In genomic region chr3:138974467-138974866, GRCh38 we compare ENCODE assay signal across 20 cellular contexts. TPM values are rescaled to one million over a fixed set of nuclear protein-coding genes. Genes with fewer than 3 reads are reported as not detected.
A peak's percentile ranks its signal among the peaks of the same experiment; 100 is the strongest.
DNase-seq lines count a peak whose midpoint lies in the region; ATAC-seq and TF ChIP-seq lines count a peak whose summit lies in the region.
"Had no signal": no experiment of that assay in that cellular context is flagged by ENCODE, and none has a peak within 500 bp of the region (broad histone marks: within the 10 kb centered on the region; RNA-seq: fewer than 3 reads in every experiment).

No MANE protein-coding gene starts in this region.

- H4K20me1 ChIP-seq in neural progenitor cell (ENCODE audit: low read depth), result no peaks in the 10 kb centered on the region

- no peak overlapping the region for H3K9ac ChIP-seq in neural progenitor cell

- peak overlapping the region; percentile 6 for H3K4me2 ChIP-seq in neural progenitor cell

- no peak overlapping the region for H3K4me3 Mint-ChIP-seq in neural progenitor cell
- no peak overlapping the region for H3K4me3 Mint-ChIP-seq in activated CD8-positive, alpha-beta memory T cell treated with anti-CD3 and anti-CD28 coated beads, Interleukin-2, amount 10 ng/mL, durations not matched to agents 7 days and 5 days
- H3K4me3 Mint-ChIP-seq: mesothelial cell of epicardium, nephron progenitor cell had no signal

- H3K27me3 ChIP-seq in neural progenitor cell, result peaks cover 17% of the 10 kb centered on the region

- no peaks in the 10 kb centered on the region for H3K36me3 Mint-ChIP-seq in neural progenitor cell
- no peaks in the 10 kb centered on the region for H3K36me3 Mint-ChIP-seq in activated CD8-positive, alpha-beta memory T cell treated with anti-CD3 and anti-CD28 coated beads, Interleukin-2, amount 10 ng/mL, durations not matched to agents 7 days and 5 days
- H3K36me3 Mint-ChIP-seq: mesothelial cell of epicardium had no signal

- H3K4me3 ChIP-seq in cardiac fibroblast (replicated peaks in 1 of 2; ENCODE audit: low read depth in 2 of 2, low read length in 2 of 2) (no peak overlapping the region), neural progenitor cell (no peak overlapping the region)
- H3K4me3 ChIP-seq: psoas muscle, thoracic aorta had no signal

- ATAC-seq in SK-N-SH treated with all-trans-retinoic acid at 6 μM for 48 hours (no peak), GM21529 (IDR thresholded peaks at IDR 0.05; ENCODE audit: unreplicated experiment) (no peak)
- no peak for ATAC-seq in activated CD8-positive, alpha-beta memory T cell treated with anti-CD3 and anti-CD28 coated beads, Interleukin-2, amount 10 ng/mL, durations not matched to agents 7 days and 5 days
- ATAC-seq: psoas muscle had no signal

- H3K9me3 Mint-ChIP-seq in neural progenitor cell, result no peaks in the 10 kb centered on the region
- H3K9me3 Mint-ChIP-seq in activated CD8-positive, alpha-beta memory T cell treated with anti-CD3 and anti-CD28 coated beads, Interleukin-2, amount 10 ng/mL, durations not matched to agents 7 days and 5 days (ENCODE audit: low read depth), result no peaks in the 10 kb centered on the region
- H3K9me3 Mint-ChIP-seq: mesothelial cell of epicardium, nephron progenitor cell had no signal

- no peaks in the 10 kb centered on the region for H3K36me3 ChIP-seq in neural progenitor cell
- H3K36me3 ChIP-seq: thoracic aorta had no signal

- TF ChIP-seq CTCF in cardiac fibroblast (IDR thresholded peaks at IDR 0.05; ENCODE audit: low read depth, low read length), result no peak
- no peak for TF ChIP-seq CTCF in neural progenitor cell (IDR thresholded peaks at IDR 0.05)

- H3F3A ChIP-seq in neural progenitor cell (ENCODE audit: low read depth), result no peaks in the 10 kb centered on the region

- H3K27ac Mint-ChIP-seq in neural progenitor cell, result no peak overlapping the region
- no peak overlapping the region for H3K27ac Mint-ChIP-seq in activated CD8-positive, alpha-beta memory T cell treated with anti-CD3 and anti-CD28 coated beads, Interleukin-2, amount 10 ng/mL, durations not matched to agents 7 days and 5 days
- H3K27ac Mint-ChIP-seq: mesothelial cell of epicardium, nephron progenitor cell had no signal

- CTCF ChIA-PET in activated CD8-positive, alpha-beta memory T cell treated with anti-CD3 and anti-CD28 coated beads, Interleukin-2, amount 10 ng/mL, durations not matched to agents 7 days and 5 days (lab: Charles Lee), result interaction anchor here (1.6 kb wide), 1 partner anchor 51 kb away, joined by 3 read pairs; no protein-coding TSS in a partner anchor

- no peak overlapping the region for H2AFZ ChIP-seq in neural progenitor cell (replicated peaks)

- peak; percentile 72 for DNase-seq in HCEC 1CT
- peak; percentile 21 for DNase-seq in MV-4-11 (lab: John Stamatoyannopoulos, UW)
- DNase-seq in cardiac fibroblast (ENCODE audit: low read depth in 2 of 2), result peak; percentile 21 to 52
- no peak for DNase-seq in neural progenitor cell (ENCODE audit: low spot score)
- DNase-seq in activated CD8-positive, alpha-beta memory T cell treated with anti-CD3 and anti-CD28 coated beads, Interleukin-2, amount 10 ng/mL, durations not matched to agents 7 days and 5 days, result no peak
- DNase-seq: activated effector memory CD4-positive, alpha-beta T cell treated with Interleukin-2 at 50 U/mL for 16 hours; C1 segment of cervical spinal cord; effector CD8-positive, alpha-beta T cell; kidney glomerular epithelial cell; NCI-H1105 treated with DMSO at 0.1 percent for 48 hours; NCI-H69; nephron progenitor cell; psoas muscle had no signal

- H3K79me2 ChIP-seq in neural progenitor cell (ENCODE audit: low read depth), result no peaks in the 10 kb centered on the region

- H3K4me1 ChIP-seq in neural progenitor cell, result peaks cover 11% of the 10 kb centered on the region
- H3K4me1 ChIP-seq: psoas muscle had no signal

- peaks cover 8% of the 10 kb centered on the region for H3K27me3 Mint-ChIP-seq in neural progenitor cell (ENCODE audit: insufficient read depth, low read depth)
- H3K27me3 Mint-ChIP-seq in activated CD8-positive, alpha-beta memory T cell treated with anti-CD3 and anti-CD28 coated beads, Interleukin-2, amount 10 ng/mL, durations not matched to agents 7 days and 5 days, result peaks cover 13% of the 10 kb centered on the region

- no peak overlapping the region for H3K27ac ChIP-seq in neural progenitor cell
- H3K27ac ChIP-seq: psoas muscle, thoracic aorta had no signal

- H3K9me3 ChIP-seq in neural progenitor cell (ENCODE audit: low read depth), result no peaks in the 10 kb centered on the region
- H3K9me3 ChIP-seq: psoas muscle, thoracic aorta had no signal

- peaks cover 5% of the 10 kb centered on the region for H3K4me1 Mint-ChIP-seq in neural progenitor cell
- no peaks in the 10 kb centered on the region for H3K4me1 Mint-ChIP-seq in activated CD8-positive, alpha-beta memory T cell treated with anti-CD3 and anti-CD28 coated beads, Interleukin-2, amount 10 ng/mL, durations not matched to agents 7 days and 5 days
- H3K4me1 Mint-ChIP-seq: mesothelial cell of epicardium had no signal

TF ChIP-seq in SK-N-SH treated with all-trans-retinoic acid at 6 μM for 48 hours, 23 proteins besides CTCF, POLR2A, EP300 and RAD21:
- no peak for TF ChIP-seq ZFP30 (CRISPR knock-in tag; IDR thresholded peaks at IDR 0.05)
- TF ChIP-seq ZFP3 (CRISPR knock-in tag; IDR thresholded peaks at IDR 0.05), result no peak

RNA-seq across cellular contexts. Expression of gene FOXL2NB, which starts 27.4 kb away (rescaled TPM):
- 0.09 TPM in 1 of 2 replicates, not detected in the other for total RNA-seq in neural progenitor cell (ENCODE audit: low replicate concordance)
- not detected for total RNA-seq in activated CD8-positive, alpha-beta memory T cell treated with anti-CD3 and anti-CD28 coated beads, Interleukin-2, amount 10 ng/mL, durations not matched to agents 7 days and 5 days
- total RNA-seq: fibroblast of lung, mesothelial cell of epicardium, OCI-LY7, SK-MEL-5, thoracic aorta had no signal

RNA-seq across cellular contexts. Expression of gene FOXL2, which starts 27.5 kb away (rescaled TPM):
- total RNA-seq in neural progenitor cell (ENCODE audit: low replicate concordance), result not detected in 2 replicates
- under 1 TPM in 1 of 2 experiments, not detected in 1; 0.14 TPM for total RNA-seq in activated CD8-positive, alpha-beta memory T cell treated with anti-CD3 and anti-CD28 coated beads, Interleukin-2, amount 10 ng/mL, durations not matched to agents 7 days and 5 days
- total RNA-seq: mesothelial cell of epicardium, OCI-LY7, SK-MEL-5, thoracic aorta had no signal

RNA-seq across cellular contexts. Expression of gene PRR23A, which starts 31.6 kb away (rescaled TPM):
- total RNA-seq in neural progenitor cell (ENCODE audit: low replicate concordance), result not detected in 2 replicates
- not detected for total RNA-seq in activated CD8-positive, alpha-beta memory T cell treated with anti-CD3 and anti-CD28 coated beads, Interleukin-2, amount 10 ng/mL, durations not matched to agents 7 days and 5 days
- total RNA-seq: fibroblast of lung, mesothelial cell of epicardium, OCI-LY7, psoas muscle, SK-MEL-5, thoracic aorta had no signal

RNA-seq across cellular contexts. Expression of gene PRR23B, which starts 46.3 kb away (rescaled TPM):
- not detected in 2 replicates for total RNA-seq in neural progenitor cell (ENCODE audit: low replicate concordance)
- not detected for total RNA-seq in activated CD8-positive, alpha-beta memory T cell treated with anti-CD3 and anti-CD28 coated beads, Interleukin-2, amount 10 ng/mL, durations not matched to agents 7 days and 5 days
- total RNA-seq: fibroblast of lung, mesothelial cell of epicardium, OCI-LY7, psoas muscle, thoracic aorta had no signal

Comparison
In these comparisons a context has a peak if more than half of its experiments do, and no peak if none do; other contexts are left out.
1. DNase-seq: peak in HCEC 1CT (single experiment), MV-4-11 (single experiment) and cardiac fibroblast (2 of 2); none in neural progenitor cell (single experiment) and activated CD8-positive, alpha-beta memory T cell treated with anti-CD3 and anti-CD28 coated beads, Interleukin-2, amount 10 ng/mL, durations not matched to agents 7 days and 5 days (single experiment).